Comparison of ENCODE assay signal across 19 cellular contexts in genomic region chr15:61681676-61682075, GRCh38.
"Had no signal": no experiment of that assay in that cellular context is flagged by ENCODE, and none has a peak within 500 bp of the region (broad histone marks: within the 10 kb centered on the region; RNA-seq: fewer than 3 reads in every experiment).

No MANE protein-coding gene starts in this region.

- H3K27me3 ChIP-seq: body of pancreas, neutrophil, ovary, upper lobe of left lung had no signal

- H3K4me1 ChIP-seq: heart right ventricle had no signal

- H3K27ac ChIP-seq: body of pancreas, epithelial cell of prostate, heart right ventricle, neutrophil, ovary, prostate gland, thoracic aorta, upper lobe of left lung, WERI-Rb-1 had no signal

- ATAC-seq: body of pancreas; heart right ventricle; left cardiac atrium; stimulated activated naive B cell treated with anti-CD40 and anti-IgM and Interleukin-4, amounts not matched to agents 10 μg/mL and 1 μg/mL and 100 μg/mL, for 72 hours had no signal

- DNase-seq: activated CD4-positive, alpha-beta T cell treated with anti-CD3 and anti-CD28 coated beads for 1 hour; activated gamma-delta T cell treated with Interleukin-2 at 50 U/mL for 16 hours; activated T-cell treated with anti-CD3 and anti-CD28 coated beads, Interleukin-2, amount 50 U/mL, for 1 hour; anterior cingulate cortex; body of pancreas; heart right ventricle; islet precursor cell; left cardiac atrium; mesenchymal stem cell; ovary; stimulated activated CD4-positive, alpha-beta T cell treated with anti-CD3 and anti-CD28 coated beads, Interleukin-2, amount 100 ng/mL, for 48 hours; stimulated activated CD8-positive, alpha-beta memory T cell treated with anti-CD3 and anti-CD28 coated beads, Interleukin-4, amount 100 ng/mL, for 48 hours; stimulated activated naive B cell treated with anti-CD40 and anti-IgM and Interleukin-4, amounts not matched to agents 10 μg/mL and 1 μg/mL and 100 μg/mL, for 72 hours; upper lobe of left lung; WERI-Rb-1 had no signal

- H3K4me3 ChIP-seq: body of pancreas, heart right ventricle, ovary, prostate gland, thoracic aorta, upper lobe of left lung had no signal

- H3K36me3 ChIP-seq: heart right ventricle, neutrophil, ovary, prostate gland, thoracic aorta, upper lobe of left lung, WERI-Rb-1 had no signal

- H3K9me3 ChIP-seq: body of pancreas, neutrophil, ovary, prostate gland, thoracic aorta, upper lobe of left lung had no signal
